24 cellular contexts compared by ENCODE assay signal in the genomic region with DNA sequence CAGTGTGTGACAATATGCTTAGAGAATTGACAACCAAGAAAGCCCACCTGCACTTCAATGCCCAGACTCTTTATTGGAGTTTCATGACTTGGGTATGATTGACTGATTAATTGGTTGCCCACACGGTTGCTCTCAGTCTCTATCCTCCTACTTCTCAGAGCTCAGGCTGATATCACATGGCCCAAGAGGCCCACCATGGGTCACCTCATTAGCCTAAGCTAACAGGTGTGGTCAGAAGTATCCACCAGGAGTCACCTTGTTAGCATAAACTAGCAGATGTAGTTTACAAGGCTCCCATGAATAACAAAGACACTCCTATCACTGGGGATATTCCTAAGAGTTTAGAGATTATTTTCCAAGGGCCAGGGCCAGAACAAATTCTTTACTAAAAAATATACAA.
A peak's percentile ranks its signal among the peaks of the same experiment; 100 is the strongest.
DNase-seq lines count a peak whose midpoint lies in the region; ATAC-seq and TF ChIP-seq lines count a peak whose summit lies in the region.
"Had no signal": no experiment of that assay in that cellular context is flagged by ENCODE, and none has a peak within 500 bp of the region (broad histone marks: within the 10 kb centered on the region; RNA-seq: fewer than 3 reads in every experiment).

No MANE protein-coding gene starts in this region.

- TF ChIP-seq RAD21 in SK-N-SH (IDR thresholded peaks at IDR 0.05; ENCODE audit: low read length), result no peak

- TF ChIP-seq EP300 in SK-N-SH (IDR thresholded peaks at IDR 0.05; ENCODE audit: borderline replicate concordance in 1 of 2, low read depth in 1 of 2, low read length in 1 of 2), result no peak

- CTCF ChIA-PET in SK-N-SH (lab: Yijun Ruan, JAX), result interaction anchor here (0.7 to 1.0 kb wide), 2 partner anchors 12 to 381 kb away, joined by 3 read pairs; no protein-coding TSS in a partner anchor

- H3K4me3 ChIP-seq in SK-N-SH (ENCODE audit: low read depth in 2 of 2, low read length in 1 of 2), result no peak overlapping the region
- H3K4me3 ChIP-seq in RWPE2 (ENCODE audit: severe bottlenecking), result no peak overlapping the region
- H3K4me3 ChIP-seq: BLaER1 treated with 17β-estradiol and CSF1 and Interleukin-3, amounts not matched to agents 10 nM and 100 nM had no signal

- H3K4me2 ChIP-seq in SK-N-SH, result no peak overlapping the region
- H3K4me2 ChIP-seq: BLaER1 treated with 17β-estradiol and CSF1 and Interleukin-3, amounts not matched to agents 10 nM and 100 nM had no signal

- 36% methylated on average over 1 of the region's 1 CpG for WGBS in SK-N-SH (ENCODE audit: low lambda C conversion rate)

- ATAC-seq in SK-N-SH treated with all-trans-retinoic acid at 6 μM for 48 hours (no peak), RWPE2 (ENCODE audit: low read depth) (no peak)
- ATAC-seq: CD8-positive, alpha-beta T cell had no signal

- no peak for DNase-seq in SK-N-SH
- DNase-seq in RWPE2 (ENCODE audit: low spot score), result no peak
- peak; percentile 12 for DNase-seq in iPS DF 19.7 (ENCODE audit: low read depth, low spot score)
- no peak for DNase-seq in DMS153 treated with DMSO at 0.1 percent for 48 hours (lab: John Stamatoyannopoulos, UW; ENCODE audit: unreplicated experiment)
- no peak for DNase-seq in activated T-cell treated with anti-CD3 and anti-CD28 coated beads for 4 hours
- no peak for DNase-seq in COR-L47 (lab: John Stamatoyannopoulos, UW)
- no peak for DNase-seq in NOMO-1 treated with DMSO at 0.1 percent for 48 hours (lab: John Stamatoyannopoulos, UW; ENCODE audit: unreplicated experiment)
- DNase-seq: 8988T; CD8-positive, alpha-beta T cell; DMS53; GDM1; HCEC 1CT; Karpas-422; NCI-H1417; NCI-H1694 treated with DMSO at 0.1 percent for 48 hours; NCI-H2081 treated with DMSO at 0.1 percent for 48 hours; NCI-H2171 treated with DMSO at 0.1 percent for 48 hours; NCI-H446; NCI-H69; SIG-M5; T-helper 1 cell had no signal

- H3K9me2 ChIP-seq in SK-N-SH, result no peaks in the 10 kb centered on the region

- 0 out of 2 replicates have a peak overlapping the region, but pooled peaks have one; percentile 27 for H2AFZ ChIP-seq in SK-N-SH (ENCODE audit: low read depth)

- H4K20me1 ChIP-seq in SK-N-SH (ENCODE audit: insufficient read depth), result no peaks in the 10 kb centered on the region
- H4K20me1 ChIP-seq: BLaER1 treated with 17β-estradiol and CSF1 and Interleukin-3, amounts not matched to agents 10 nM and 100 nM had no signal

- no peaks in the 10 kb centered on the region for H3F3A ChIP-seq in SK-N-SH (replicated peaks; ENCODE audit: insufficient read depth)

- H3K9me3 ChIP-seq in SK-N-SH (no peaks in the 10 kb centered on the region), RWPE2 (ENCODE audit: severe bottlenecking) (peaks cover 1% of the 10 kb centered on the region)

- H3K9ac ChIP-seq in SK-N-SH, result no peak overlapping the region
- H3K9ac ChIP-seq: BLaER1 treated with 17β-estradiol and CSF1 and Interleukin-3, amounts not matched to agents 10 nM and 100 nM had no signal

- H3K27me3 ChIP-seq in SK-N-SH (ENCODE audit: insufficient read depth), result no peaks in the 10 kb centered on the region
- H3K27me3 ChIP-seq in RWPE2 (ENCODE audit: insufficient read depth, poor library complexity, severe bottlenecking), result no peaks in the 10 kb centered on the region
- H3K27me3 ChIP-seq: BLaER1 treated with 17β-estradiol and CSF1 and Interleukin-3, amounts not matched to agents 10 nM and 100 nM had no signal

- POLR2A ChIA-PET in SK-N-SH (lab: Yijun Ruan, JAX), result no interaction called here

- H3K79me2 ChIP-seq in SK-N-SH (ENCODE audit: insufficient read depth), result no peaks in the 10 kb centered on the region

- TF ChIP-seq CTCF in SK-N-SH (IDR thresholded peaks at IDR 0.05), result no peak
- no peak for TF ChIP-seq CTCF in RWPE2 (IDR thresholded peaks at IDR 0.05; ENCODE audit: poor library complexity, severe bottlenecking)

- no peak overlapping the region for H3K27ac ChIP-seq in SK-N-SH (ENCODE audit: low read depth in 2 of 2, low read length in 1 of 2)
- H3K27ac ChIP-seq in RWPE2 (ENCODE audit: poor library complexity, severe bottlenecking), result peak overlapping the region; percentile 83
- H3K27ac ChIP-seq: BLaER1 treated with 17β-estradiol and CSF1 and Interleukin-3, amounts not matched to agents 10 nM and 100 nM; RWPE1 had no signal

- H3K4me1 ChIP-seq in SK-N-SH (ENCODE audit: control insufficient read depth in 1 of 2, insufficient read depth in 2 of 2, low read depth in 1 of 2, low read length in 1 of 2) (peaks cover 3 to 4% of the 10 kb centered on the region in 2 experiments; a peak in 3 of 4 replicates), RWPE2 (ENCODE audit: insufficient read depth, poor library complexity, severe bottlenecking) (peaks cover 28% of the 10 kb centered on the region)

- H3K36me3 ChIP-seq in SK-N-SH (replicated peaks in 1 of 2; ENCODE audit: control insufficient read depth in 1 of 2, insufficient read depth in 2 of 2, low read length in 1 of 2), result no peaks in the 10 kb centered on the region
- no peaks in the 10 kb centered on the region for H3K36me3 ChIP-seq in RWPE2 (ENCODE audit: low read depth)
- H3K36me3 ChIP-seq: BLaER1 treated with 17β-estradiol and CSF1 and Interleukin-3, amounts not matched to agents 10 nM and 100 nM had no signal

TF ChIP-seq in SK-N-SH, 30 proteins besides CTCF, POLR2A, EP300 and RAD21:
- TF ChIP-seq, protein P1, sequence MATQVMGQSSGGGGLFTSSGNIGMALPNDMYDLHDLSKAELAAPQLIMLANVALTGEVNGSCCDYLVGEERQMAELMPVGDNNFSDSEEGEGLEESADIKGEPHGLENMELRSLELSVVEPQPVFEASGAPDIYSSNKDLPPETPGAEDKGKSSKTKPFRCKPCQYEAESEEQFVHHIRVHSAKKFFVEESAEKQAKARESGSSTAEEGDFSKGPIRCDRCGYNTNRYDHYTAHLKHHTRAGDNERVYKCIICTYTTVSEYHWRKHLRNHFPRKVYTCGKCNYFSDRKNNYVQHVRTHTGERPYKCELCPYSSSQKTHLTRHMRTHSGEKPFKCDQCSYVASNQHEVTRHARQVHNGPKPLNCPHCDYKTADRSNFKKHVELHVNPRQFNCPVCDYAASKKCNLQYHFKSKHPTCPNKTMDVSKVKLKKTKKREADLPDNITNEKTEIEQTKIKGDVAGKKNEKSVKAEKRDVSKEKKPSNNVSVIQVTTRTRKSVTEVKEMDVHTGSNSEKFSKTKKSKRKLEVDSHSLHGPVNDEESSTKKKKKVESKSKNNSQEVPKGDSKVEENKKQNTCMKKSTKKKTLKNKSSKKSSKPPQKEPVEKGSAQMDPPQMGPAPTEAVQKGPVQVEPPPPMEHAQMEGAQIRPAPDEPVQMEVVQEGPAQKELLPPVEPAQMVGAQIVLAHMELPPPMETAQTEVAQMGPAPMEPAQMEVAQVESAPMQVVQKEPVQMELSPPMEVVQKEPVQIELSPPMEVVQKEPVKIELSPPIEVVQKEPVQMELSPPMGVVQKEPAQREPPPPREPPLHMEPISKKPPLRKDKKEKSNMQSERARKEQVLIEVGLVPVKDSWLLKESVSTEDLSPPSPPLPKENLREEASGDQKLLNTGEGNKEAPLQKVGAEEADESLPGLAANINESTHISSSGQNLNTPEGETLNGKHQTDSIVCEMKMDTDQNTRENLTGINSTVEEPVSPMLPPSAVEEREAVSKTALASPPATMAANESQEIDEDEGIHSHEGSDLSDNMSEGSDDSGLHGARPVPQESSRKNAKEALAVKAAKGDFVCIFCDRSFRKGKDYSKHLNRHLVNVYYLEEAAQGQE (IDR thresholded peaks at IDR 0.05; ENCODE audit: low read depth, low read length), result no peak
- no peak for TF ChIP-seq JUND (IDR thresholded peaks at IDR 0.05)
- TF ChIP-seq NRF1 (IDR thresholded peaks at IDR 0.05; ENCODE audit: low read depth, low read length), result no peak
- TF ChIP-seq EZH2phosphoT487 (IDR thresholded peaks at IDR 0.05; ENCODE audit: borderline replicate concordance, low read depth), result no peak
- TF ChIP-seq ELF1 (IDR thresholded peaks at IDR 0.05), result no peak
- TF ChIP-seq FOXJ3 (CRISPR knock-in tag; IDR thresholded peaks at IDR 0.05), result no peak

TF ChIP-seq in SK-N-SH treated with all-trans-retinoic acid at 6 μM for 48 hours, 23 proteins besides CTCF, POLR2A, EP300 and RAD21 (continues in another document):
- TF ChIP-seq BACH2 (CRISPR knock-in tag; IDR thresholded peaks at IDR 0.05; ENCODE audit: borderline replicate concordance) (no peak), SNAI2 (CRISPR knock-in tag; IDR thresholded peaks at IDR 0.05) (no peak), ZFP30 (CRISPR knock-in tag; IDR thresholded peaks at IDR 0.05) (no peak), PPARA (CRISPR knock-in tag; IDR thresholded peaks at IDR 0.05; ENCODE audit: borderline replicate concordance) (no peak), GLIS3 (CRISPR knock-in tag; IDR thresholded peaks at IDR 0.05) (no peak), ZNF565 (CRISPR knock-in tag; conservative IDR thresholded peaks at IDR 0.05; ENCODE audit: low read depth) (no peak), ZNF8 (CRISPR knock-in tag; IDR thresholded peaks at IDR 0.05) (no peak), ZNF70 (CRISPR knock-in tag; IDR thresholded peaks at IDR 0.05) (no peak), ESRRG (CRISPR knock-in tag; IDR thresholded peaks at IDR 0.05) (no peak), RARB (CRISPR knock-in tag; IDR thresholded peaks at IDR 0.05) (no peak)
- TF ChIP-seq, protein P2, sequence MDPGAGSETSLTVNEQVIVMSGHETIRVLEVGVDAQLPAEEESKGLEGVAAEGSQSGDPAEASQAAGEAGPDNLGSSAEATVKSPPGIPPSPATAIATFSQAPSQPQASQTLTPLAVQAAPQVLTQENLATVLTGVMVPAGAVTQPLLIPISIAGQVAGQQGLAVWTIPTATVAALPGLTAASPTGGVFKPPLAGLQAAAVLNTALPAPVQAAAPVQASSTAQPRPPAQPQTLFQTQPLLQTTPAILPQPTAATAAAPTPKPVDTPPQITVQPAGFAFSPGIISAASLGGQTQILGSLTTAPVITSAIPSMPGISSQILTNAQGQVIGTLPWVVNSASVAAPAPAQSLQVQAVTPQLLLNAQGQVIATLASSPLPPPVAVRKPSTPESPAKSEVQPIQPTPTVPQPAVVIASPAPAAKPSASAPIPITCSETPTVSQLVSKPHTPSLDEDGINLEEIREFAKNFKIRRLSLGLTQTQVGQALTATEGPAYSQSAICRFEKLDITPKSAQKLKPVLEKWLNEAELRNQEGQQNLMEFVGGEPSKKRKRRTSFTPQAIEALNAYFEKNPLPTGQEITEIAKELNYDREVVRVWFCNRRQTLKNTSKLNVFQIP (CRISPR knock-in tag; IDR thresholded peaks at IDR 0.05; ENCODE audit: borderline replicate concordance, low read depth), result no peak
